In the genomic region with DNA sequence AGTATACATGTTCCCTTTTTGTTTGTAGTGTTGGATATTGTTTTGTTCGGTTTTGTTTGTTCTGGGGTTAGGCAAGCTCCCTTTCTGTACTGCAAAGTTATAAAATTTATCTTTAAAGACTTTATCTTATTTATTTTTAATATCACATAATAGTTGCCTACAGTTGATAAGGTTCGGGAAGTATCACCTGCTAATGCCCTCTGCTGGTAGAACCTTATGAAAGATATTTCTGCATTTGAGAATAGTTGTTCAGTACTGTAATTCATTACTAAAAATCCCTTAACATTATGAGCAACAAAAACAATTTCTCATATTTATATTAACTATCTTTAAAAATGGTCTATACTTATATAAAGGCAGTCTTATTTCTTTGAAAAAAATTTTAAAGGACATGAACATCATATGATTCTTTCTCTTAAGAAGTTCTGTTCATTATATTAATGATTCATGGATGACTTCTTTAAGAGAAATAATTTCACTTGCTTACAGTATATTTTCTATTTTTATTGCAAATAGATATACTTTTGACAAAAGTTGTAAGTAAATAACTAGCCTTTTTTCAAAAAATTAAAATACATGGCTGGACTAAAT, we compare ENCODE assay signal across 1 cellular context.
TF ChIP-seq lines count a peak whose summit lies in the region.

No MANE protein-coding gene starts in this region.

TF ChIP-seq in SK-N-SH treated with all-trans-retinoic acid at 6 μM for 48 hours, 23 proteins besides CTCF, POLR2A, EP300 and RAD21 (continued from another document):
- no peak for TF ChIP-seq TCF4 (CRISPR knock-in tag; IDR thresholded peaks at IDR 0.05; ENCODE audit: borderline replicate concordance)
- no peak for TF ChIP-seq ARNTL (CRISPR knock-in tag; IDR thresholded peaks at IDR 0.05; ENCODE audit: borderline replicate concordance, low read depth)
- TF ChIP-seq, protein P1, sequence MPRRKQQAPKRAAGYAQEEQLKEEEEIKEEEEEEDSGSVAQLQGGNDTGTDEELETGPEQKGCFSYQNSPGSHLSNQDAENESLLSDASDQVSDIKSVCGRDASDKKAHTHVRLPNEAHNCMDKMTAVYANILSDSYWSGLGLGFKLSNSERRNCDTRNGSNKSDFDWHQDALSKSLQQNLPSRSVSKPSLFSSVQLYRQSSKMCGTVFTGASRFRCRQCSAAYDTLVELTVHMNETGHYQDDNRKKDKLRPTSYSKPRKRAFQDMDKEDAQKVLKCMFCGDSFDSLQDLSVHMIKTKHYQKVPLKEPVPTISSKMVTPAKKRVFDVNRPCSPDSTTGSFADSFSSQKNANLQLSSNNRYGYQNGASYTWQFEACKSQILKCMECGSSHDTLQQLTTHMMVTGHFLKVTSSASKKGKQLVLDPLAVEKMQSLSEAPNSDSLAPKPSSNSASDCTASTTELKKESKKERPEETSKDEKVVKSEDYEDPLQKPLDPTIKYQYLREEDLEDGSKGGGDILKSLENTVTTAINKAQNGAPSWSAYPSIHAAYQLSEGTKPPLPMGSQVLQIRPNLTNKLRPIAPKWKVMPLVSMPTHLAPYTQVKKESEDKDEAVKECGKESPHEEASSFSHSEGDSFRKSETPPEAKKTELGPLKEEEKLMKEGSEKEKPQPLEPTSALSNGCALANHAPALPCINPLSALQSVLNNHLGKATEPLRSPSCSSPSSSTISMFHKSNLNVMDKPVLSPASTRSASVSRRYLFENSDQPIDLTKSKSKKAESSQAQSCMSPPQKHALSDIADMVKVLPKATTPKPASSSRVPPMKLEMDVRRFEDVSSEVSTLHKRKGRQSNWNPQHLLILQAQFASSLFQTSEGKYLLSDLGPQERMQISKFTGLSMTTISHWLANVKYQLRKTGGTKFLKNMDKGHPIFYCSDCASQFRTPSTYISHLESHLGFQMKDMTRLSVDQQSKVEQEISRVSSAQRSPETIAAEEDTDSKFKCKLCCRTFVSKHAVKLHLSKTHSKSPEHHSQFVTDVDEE (CRISPR knock-in tag; IDR thresholded peaks at IDR 0.05) = no peak
